In the genomic region with DNA sequence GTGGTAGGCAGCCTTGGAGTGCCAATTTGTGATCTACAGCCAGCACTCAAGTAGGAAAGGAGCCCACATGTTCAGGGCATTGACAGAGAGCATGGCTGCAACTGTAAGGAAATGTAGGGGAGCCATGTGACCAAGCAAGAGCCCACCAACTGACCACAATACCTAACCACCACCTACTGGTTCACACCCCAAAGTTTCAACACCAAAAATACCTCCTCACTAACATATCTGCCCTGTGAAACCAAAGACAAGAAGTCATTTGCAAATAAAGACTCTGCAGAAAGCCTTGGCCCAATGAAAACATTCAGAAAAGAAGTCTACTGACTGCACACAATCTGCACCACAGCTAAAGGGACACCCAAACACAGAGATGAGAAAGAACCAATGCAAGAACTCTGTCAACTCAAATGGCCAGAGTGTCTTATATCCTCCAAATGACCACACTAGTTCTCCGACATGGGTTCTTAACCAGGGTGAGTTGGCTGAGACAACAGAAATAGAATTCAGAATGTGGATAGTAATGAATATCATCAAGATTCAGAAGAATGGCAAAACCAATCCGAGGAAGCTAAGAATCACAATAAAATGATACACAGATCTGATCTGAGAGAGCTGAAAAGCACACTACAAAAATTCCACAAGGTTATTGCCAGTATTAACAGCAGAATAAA, we compare ENCODE assay signal across 20 cellular contexts. TPM values are rescaled to one million over a fixed set of nuclear protein-coding genes. Genes with fewer than 3 reads are reported as not detected.
DNase-seq lines count a peak whose midpoint lies in the region; ATAC-seq lines count a peak whose summit lies in the region.
"Had no signal": no experiment of that assay in that cellular context is flagged by ENCODE, and none has a peak within 500 bp of the region (broad histone marks: within the 10 kb centered on the region; RNA-seq: fewer than 3 reads in every experiment).

No MANE protein-coding gene starts in this region.

- no peak overlapping the region for H3K4me3 Mint-ChIP-seq in activated naive CD4-positive, alpha-beta T cell treated with anti-CD3 and anti-CD28 coated beads, Interleukin-2, amount 50 U/mL, for 24 hours
- H3K4me3 Mint-ChIP-seq: nephron progenitor cell; stimulated activated naive CD8-positive, alpha-beta T cell treated with anti-CD3 and anti-CD28 coated beads, Interleukin-15, amount 100 ng/mL, for 72 hours; type B pancreatic cell had no signal

- no peak for DNase-seq in activated naive CD4-positive, alpha-beta T cell treated with anti-CD3 and anti-CD28 coated beads, Interleukin-2, amount 50 U/mL, for 72 hours (ENCODE audit: low spot score in 2 of 2)
- DNase-seq in RKO (ENCODE audit: low spot score) (no peak), DMS153 (lab: John Stamatoyannopoulos, UW) (no peak), germinal center (ENCODE audit: low spot score) (no peak)
- DNase-seq in stimulated activated naive CD8-positive, alpha-beta T cell treated with anti-CD3 and anti-CD28 coated beads, Interleukin-15, Interleukin-2, amounts not matched to agents 100 U/mL and 50 U/mL, for 24 hours = no peak
- DNase-seq: erythroblast; H7; NCI-H2081; NCI-H510A; nephron progenitor cell; posterior cingulate gyrus; stimulated activated CD4-positive, alpha-beta T cell treated with anti-CD3 and anti-CD28 coated beads, Interleukin-2, amount 100 ng/mL, for 24 hours; stimulated activated naive CD8-positive, alpha-beta T cell treated with anti-CD3 and anti-CD28 coated beads, Interleukin-15, amount 100 ng/mL, for 72 hours had no signal

- H3K9me3 Mint-ChIP-seq in activated naive CD4-positive, alpha-beta T cell treated with anti-CD3 and anti-CD28 coated beads, Interleukin-2, amount 50 U/mL, for 24 hours = peaks cover 16% of the 10 kb centered on the region
- peaks cover 22 to 33% of the 10 kb centered on the region in 2 donors for H3K9me3 Mint-ChIP-seq in activated naive CD4-positive, alpha-beta T cell treated with anti-CD3 and anti-CD28 coated beads, Interleukin-2, amount 50 U/mL, for 72 hours

- peaks cover 5% of the 10 kb centered on the region for H3K36me3 Mint-ChIP-seq in activated naive CD4-positive, alpha-beta T cell treated with anti-CD3 and anti-CD28 coated beads, Interleukin-2, amount 50 U/mL, for 24 hours
- H3K36me3 Mint-ChIP-seq in activated naive CD4-positive, alpha-beta T cell treated with anti-CD3 and anti-CD28 coated beads, Interleukin-2, amount 50 U/mL, for 72 hours = peaks cover 17 to 20% of the 10 kb centered on the region in 2 donors
- H3K36me3 Mint-ChIP-seq: type B pancreatic cell had no signal

- H3K27me3 Mint-ChIP-seq in activated naive CD4-positive, alpha-beta T cell treated with anti-CD3 and anti-CD28 coated beads, Interleukin-2, amount 50 U/mL, for 24 hours = no peaks in the 10 kb centered on the region
- H3K27me3 Mint-ChIP-seq: type B pancreatic cell had no signal

- no peaks in the 10 kb centered on the region for H3K4me1 Mint-ChIP-seq in activated naive CD4-positive, alpha-beta T cell treated with anti-CD3 and anti-CD28 coated beads, Interleukin-2, amount 50 U/mL, for 24 hours
- H3K4me1 Mint-ChIP-seq: nephron progenitor cell; stimulated activated naive CD8-positive, alpha-beta T cell treated with anti-CD3 and anti-CD28 coated beads, Interleukin-15, amount 100 ng/mL, for 72 hours had no signal

- peak overlapping the region; percentile 6 for H3K27ac Mint-ChIP-seq in activated naive CD4-positive, alpha-beta T cell treated with anti-CD3 and anti-CD28 coated beads, Interleukin-2, amount 50 U/mL, for 24 hours
- no peak overlapping the region for H3K27ac Mint-ChIP-seq in activated naive CD4-positive, alpha-beta T cell treated with anti-CD3 and anti-CD28 coated beads, Interleukin-2, amount 50 U/mL, for 72 hours
- H3K27ac Mint-ChIP-seq: nephron progenitor cell; stimulated activated naive CD8-positive, alpha-beta T cell treated with anti-CD3 and anti-CD28 coated beads, Interleukin-15, amount 100 ng/mL, for 72 hours; type B pancreatic cell had no signal

- ATAC-seq in activated naive CD4-positive, alpha-beta T cell treated with anti-CD3 and anti-CD28 coated beads, Interleukin-2, amount 50 U/mL, for 72 hours = no peak
- ATAC-seq in GM21381 (IDR thresholded peaks at IDR 0.05; ENCODE audit: unreplicated experiment) (peak; percentile 91), HG03066 (IDR thresholded peaks at IDR 0.05; ENCODE audit: low read depth, unreplicated experiment) (peak; percentile 72)
- ATAC-seq in stimulated activated naive CD8-positive, alpha-beta T cell treated with anti-CD3 and anti-CD28 coated beads, Interleukin-15, Interleukin-2, amounts not matched to agents 100 U/mL and 50 U/mL, for 24 hours = no peak
- ATAC-seq: stimulated activated naive CD8-positive, alpha-beta T cell treated with anti-CD3 and anti-CD28 coated beads, Interleukin-15, amount 100 ng/mL, for 72 hours had no signal

RNA-seq across cellular contexts. Expression of a gene that starts 40.6 kb away (rescaled TPM):
- not detected for total RNA-seq in activated naive CD4-positive, alpha-beta T cell treated with anti-CD3 and anti-CD28 coated beads, Interleukin-2, amount 50 U/mL, for 72 hours
- total RNA-seq: A673; bronchial epithelial cell; T-helper 2 cell treated with Interferon-gamma antibody and Interleukin-4, amounts not matched to agents 100 ng/mL and 5 ng/mL, for 36 hours had no signal

Comparison
In these comparisons a context has a peak if more than half of its experiments do, and no peak if none do; other contexts are left out.
1. ATAC-seq: peak in GM21381 (single experiment) and HG03066 (single experiment); none in activated naive CD4-positive, alpha-beta T cell treated with anti-CD3 and anti-CD28 coated beads, Interleukin-2, amount 50 U/mL, for 72 hours (0 of 2) and stimulated activated naive CD8-positive, alpha-beta T cell treated with anti-CD3 and anti-CD28 coated beads, Interleukin-15, Interleukin-2, amounts not matched to agents 100 U/mL and 50 U/mL, for 24 hours (single experiment).